Comparison of ENCODE assay signal across 17 cellular contexts in the genomic region with DNA sequence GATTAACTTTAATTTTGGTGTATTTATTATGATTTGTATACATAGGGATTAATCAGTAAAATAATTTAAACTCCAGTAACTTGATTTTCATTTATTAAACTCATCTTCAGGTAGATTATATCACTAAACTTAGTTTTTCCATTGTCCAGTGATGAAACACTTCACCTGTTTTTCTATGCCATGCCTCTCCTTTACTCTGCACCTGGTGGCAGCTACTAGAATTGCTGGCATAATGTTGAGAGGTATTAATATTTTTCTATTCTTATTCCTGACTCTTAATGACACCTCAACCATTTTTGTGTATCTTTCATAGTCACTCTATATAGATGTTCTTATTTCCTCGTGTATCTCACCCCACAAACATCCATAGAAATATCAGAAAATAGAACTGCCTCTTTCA.
DNase-seq lines count a peak whose midpoint lies in the region; ATAC-seq and TF ChIP-seq lines count a peak whose summit lies in the region.
"Had no signal": no experiment of that assay in that cellular context is flagged by ENCODE, and none has a peak within 500 bp of the region (broad histone marks: within the 10 kb centered on the region; RNA-seq: fewer than 3 reads in every experiment).

No MANE protein-coding gene starts in this region.

- no peaks in the 10 kb centered on the region for H3K4me1 Mint-ChIP-seq in activated naive CD4-positive, alpha-beta T cell treated with anti-CD3 and anti-CD28 coated beads for 36 hours (ENCODE audit: low read depth)
- H3K4me1 Mint-ChIP-seq: activated naive CD8-positive, alpha-beta T cell treated with anti-CD3 and anti-CD28 coated beads, Interleukin-2, amount 10 ng/mL, durations not matched to agents 7 days and 5 days; central memory CD8-positive, alpha-beta T cell; immature natural killer cell; naive thymus-derived CD8-positive, alpha-beta T cell had no signal

- H3K27me3 ChIP-seq in hepatocyte (no peaks in the 10 kb centered on the region), MM.1S (replicated peaks; ENCODE audit: insufficient read depth, low read length) (no peaks in the 10 kb centered on the region)
- H3K27me3 ChIP-seq: stomach had no signal

- CTCF ChIA-PET in activated naive CD4-positive, alpha-beta T cell treated with anti-CD3 and anti-CD28 coated beads for 36 hours (lab: Charles Lee): no interaction called here

- peak; percentile 30 for TF ChIP-seq CTCF in 22Rv1 (IDR thresholded peaks at IDR 0.05)
- peak; percentile 32 for TF ChIP-seq CTCF in astrocyte of the cerebellum (IDR thresholded peaks at IDR 0.05; ENCODE audit: low read depth, low read length, missing control alignments)
- peak; percentile 10 for TF ChIP-seq CTCF in hepatocyte (IDR thresholded peaks at IDR 0.05; ENCODE audit: poor library complexity)
- no peak for TF ChIP-seq CTCF in MM.1S (IDR thresholded peaks at IDR 0.05; ENCODE audit: low read length)

- no peaks in the 10 kb centered on the region for H3K9me3 ChIP-seq in hepatocyte (ENCODE audit: low read depth)
- H3K9me3 ChIP-seq in MM.1S (replicated peaks; ENCODE audit: insufficient read depth, low read length): no peaks in the 10 kb centered on the region
- H3K9me3 ChIP-seq: stomach had no signal

- H3K27ac Mint-ChIP-seq in activated naive CD4-positive, alpha-beta T cell treated with anti-CD3 and anti-CD28 coated beads for 36 hours: no peak overlapping the region
- H3K27ac Mint-ChIP-seq: activated naive CD8-positive, alpha-beta T cell treated with anti-CD3 and anti-CD28 coated beads, Interleukin-2, amount 10 ng/mL, durations not matched to agents 7 days and 5 days; immature natural killer cell; naive thymus-derived CD8-positive, alpha-beta T cell had no signal

- H3K79me2 ChIP-seq in hepatocyte (no peaks in the 10 kb centered on the region), MM.1S (ENCODE audit: low read length) (no peaks in the 10 kb centered on the region)

- H3K4me3 ChIP-seq in astrocyte of the cerebellum (ENCODE audit: low read depth, low read length): no peak overlapping the region
- H3K4me3 ChIP-seq in hepatocyte: no peak overlapping the region
- no peak overlapping the region for H3K4me3 ChIP-seq in MM.1S (ENCODE audit: low read length)
- H3K4me3 ChIP-seq: stomach had no signal

- no peak overlapping the region for H3K4me3 Mint-ChIP-seq in activated naive CD4-positive, alpha-beta T cell treated with anti-CD3 and anti-CD28 coated beads for 36 hours
- H3K4me3 Mint-ChIP-seq: activated naive CD8-positive, alpha-beta T cell treated with anti-CD3 and anti-CD28 coated beads, Interleukin-2, amount 10 ng/mL, durations not matched to agents 7 days and 5 days; activated T-cell treated with anti-CD3 and anti-CD28 coated beads, Interleukin-2, amount 50 U/mL, for 4 hours; central memory CD8-positive, alpha-beta T cell; immature natural killer cell; naive thymus-derived CD8-positive, alpha-beta T cell had no signal

- H3K4me1 ChIP-seq in hepatocyte (ENCODE audit: insufficient read depth) (no peaks in the 10 kb centered on the region), MM.1S (ENCODE audit: low read length) (no peaks in the 10 kb centered on the region)
- H3K4me1 ChIP-seq: stomach had no signal

- no peaks in the 10 kb centered on the region for H3K36me3 ChIP-seq in hepatocyte (replicated peaks; ENCODE audit: insufficient read depth, low read depth)
- no peaks in the 10 kb centered on the region for H3K36me3 ChIP-seq in MM.1S (replicated peaks; ENCODE audit: insufficient read depth, low read length)
- H3K36me3 ChIP-seq: stomach had no signal

- no peaks in the 10 kb centered on the region for H3K9me2 ChIP-seq in hepatocyte (replicated peaks; ENCODE audit: insufficient read depth)
- H3K9me2 ChIP-seq in MM.1S (replicated peaks; ENCODE audit: insufficient read depth, low read length): no peaks in the 10 kb centered on the region

- DNase-seq in astrocyte of the cerebellum (ENCODE audit: low read depth) (no peak), hepatocyte (ENCODE audit: low spot score) (no peak), NCI-H345 treated with DMSO at 0.1 percent for 48 hours (lab: John Stamatoyannopoulos, UW; ENCODE audit: unreplicated experiment) (no peak), NCI-H128 (lab: John Stamatoyannopoulos, UW; ENCODE audit: unreplicated experiment) (no peak), MM.1S (no peak)
- no peak for DNase-seq in activated naive CD4-positive, alpha-beta T cell treated with anti-CD3 and anti-CD28 coated beads for 36 hours
- DNase-seq: activated CD4-positive, alpha-beta T cell treated with anti-CD3 and anti-CD28 coated beads, Interleukin-2, amount 50 U/mL, for 48 hours; activated naive CD8-positive, alpha-beta T cell treated with anti-CD3 and anti-CD28 coated beads, Interleukin-2, amount 10 ng/mL, durations not matched to agents 7 days and 5 days; activated T-cell treated with anti-CD3 and anti-CD28 coated beads, Interleukin-2, amount 50 U/mL, for 4 hours; immature natural killer cell; naive thymus-derived CD8-positive, alpha-beta T cell; NCI-H1694; NCI-H510A; stomach had no signal

- H3K36me3 Mint-ChIP-seq in activated naive CD4-positive, alpha-beta T cell treated with anti-CD3 and anti-CD28 coated beads for 36 hours (ENCODE audit: low read depth): no peaks in the 10 kb centered on the region
- H3K36me3 Mint-ChIP-seq: activated naive CD8-positive, alpha-beta T cell treated with anti-CD3 and anti-CD28 coated beads, Interleukin-2, amount 10 ng/mL, durations not matched to agents 7 days and 5 days; immature natural killer cell; naive thymus-derived CD8-positive, alpha-beta T cell had no signal

- in situ Hi-C loops in astrocyte of the cerebellum (cut with HindIII; ENCODE audit: low sequenced_read_pairs): no loop called here

- H2AFZ ChIP-seq in hepatocyte (no peak overlapping the region), MM.1S (ENCODE audit: low read length) (no peak overlapping the region)

- peaks cover 5% of the 10 kb centered on the region for H3K9me3 Mint-ChIP-seq in activated naive CD4-positive, alpha-beta T cell treated with anti-CD3 and anti-CD28 coated beads for 36 hours
- H3K9me3 Mint-ChIP-seq: activated T-cell treated with anti-CD3 and anti-CD28 coated beads, Interleukin-2, amount 50 U/mL, for 4 hours; central memory CD8-positive, alpha-beta T cell had no signal

- no peaks in the 10 kb centered on the region for H3F3A ChIP-seq in MM.1S (ENCODE audit: insufficient read depth, low read length)

- WGBS in hepatocyte (ENCODE audit: low lambda C conversion rate, missing lambda C conversion rate): 86% methylated on average over 1 of the region's 1 CpG

- H3K27me3 Mint-ChIP-seq in activated naive CD4-positive, alpha-beta T cell treated with anti-CD3 and anti-CD28 coated beads for 36 hours (ENCODE audit: low read depth): peaks cover 4% of the 10 kb centered on the region
- H3K27me3 Mint-ChIP-seq: activated naive CD8-positive, alpha-beta T cell treated with anti-CD3 and anti-CD28 coated beads, Interleukin-2, amount 10 ng/mL, durations not matched to agents 7 days and 5 days; central memory CD8-positive, alpha-beta T cell had no signal

- H4K20me1 ChIP-seq in hepatocyte (ENCODE audit: insufficient read depth, poor library complexity, severe bottlenecking) (no peaks in the 10 kb centered on the region), MM.1S (ENCODE audit: insufficient read depth, low read length) (no peaks in the 10 kb centered on the region)

- intact Hi-C loops in activated naive CD4-positive, alpha-beta T cell treated with anti-CD3 and anti-CD28 coated beads for 36 hours (cut with micrococcal nuclease): no loop called here

- ATAC-seq in GM18868 (IDR thresholded peaks at IDR 0.05; ENCODE audit: unreplicated experiment): peak; percentile 66
- ATAC-seq: activated T-cell treated with anti-CD3 and anti-CD28 coated beads, Interleukin-2, amount 50 U/mL, for 4 hours; naive thymus-derived CD8-positive, alpha-beta T cell had no signal

- H3K4me2 ChIP-seq in hepatocyte (no peak overlapping the region), MM.1S (ENCODE audit: low read depth, low read length) (no peak overlapping the region)

- no peak overlapping the region for H3K9ac ChIP-seq in MM.1S (ENCODE audit: low read length)

- H3K27ac ChIP-seq in 22Rv1 (no peak overlapping the region), hepatocyte (no peak overlapping the region), MM.1S (ENCODE audit: low read length) (no peak overlapping the region)
- H3K27ac ChIP-seq: stomach had no signal
